In genomic region chr10:102812213-102812876, GRCh38 we compare ENCODE assay signal across 11 cellular contexts. TPM values are rescaled to one million over a fixed set of nuclear protein-coding genes. Genes with fewer than 3 reads are reported as not detected.
A peak's percentile ranks its signal among the peaks of the same experiment; 100 is the strongest.
DNase-seq lines count a peak whose midpoint lies in the region; ATAC-seq and TF ChIP-seq lines count a peak whose summit lies in the region.
"Had no signal": no experiment of that assay in that cellular context is flagged by ENCODE, and none has a peak within 500 bp of the region (broad histone marks: within the 10 kb centered on the region; RNA-seq: fewer than 3 reads in every experiment).

No MANE protein-coding gene starts in this region.

- DNase-seq in activated CD4-positive, alpha-beta memory T cell treated with anti-CD3 and anti-CD28 coated beads, Interleukin-2, amount 10 ng/mL, durations not matched to agents 7 days and 5 days, result peak; percentile 54
- DNase-seq in activated CD4-positive, alpha-beta memory T cell treated with anti-CD3 and anti-CD28 coated beads for 36 hours, result no peak
- DNase-seq in coronary artery (ENCODE audit: low spot score) (no peak), osteoblast (ENCODE audit: insufficient read length, low spot score, missing footprints) (no peak), NCI-H1092 treated with DMSO at 0.1 percent for 48 hours (lab: John Stamatoyannopoulos, UW) (no peak)
- no peak for DNase-seq in stimulated activated naive B cell treated with anti-CD40 and anti-IgM and Interleukin-4, amounts not matched to agents 10 μg/mL and 1 μg/mL and 100 μg/mL, for 72 hours

- H3K27ac Mint-ChIP-seq in activated CD4-positive, alpha-beta memory T cell treated with anti-CD3 and anti-CD28 coated beads, Interleukin-2, amount 10 ng/mL, durations not matched to agents 7 days and 5 days, result peak overlapping the region; percentile 80
- H3K27ac Mint-ChIP-seq in activated CD4-positive, alpha-beta memory T cell treated with anti-CD3 and anti-CD28 coated beads for 36 hours, result no peak overlapping the region
- H3K27ac Mint-ChIP-seq in stimulated activated naive B cell treated with anti-CD40 and anti-IgM and Interleukin-4, amounts not matched to agents 10 μg/mL and 1 μg/mL and 100 μg/mL, for 72 hours, result peak overlapping the region; percentile 92

- H3K4me3 ChIP-seq in OCI-LY1 (ENCODE audit: low read depth, low read length, poor library complexity, severe bottlenecking), result no peak overlapping the region
- no peak overlapping the region for H3K4me3 ChIP-seq in coronary artery
- no peak overlapping the region for H3K4me3 ChIP-seq in osteoblast (ENCODE audit: insufficient read depth, low read length)
- H3K4me3 ChIP-seq: A549 had no signal

- H4K20me1 ChIP-seq in OCI-LY1 (ENCODE audit: insufficient read depth, low read length) (no peaks in the 10 kb centered on the region), osteoblast (ENCODE audit: insufficient read depth, low read length) (peaks cover 7% of the 10 kb centered on the region)

- H3K27ac ChIP-seq in OCI-LY1 (ENCODE audit: low read depth, low read length, poor library complexity, severe bottlenecking) (peak overlapping the region; percentile 72), coronary artery (peak overlapping the region; percentile 95 to 97), osteoblast (ENCODE audit: low read depth, low read length) (no peak overlapping the region)
- H3K27ac ChIP-seq: A549 had no signal

- H3K4me2 ChIP-seq in OCI-LY1 (ENCODE audit: low read length) (peak overlapping the region; percentile 17; the same call in 1 of the 2 replicates), osteoblast (ENCODE audit: insufficient read depth, low read length) (no peak overlapping the region)
- H3K4me2 ChIP-seq: A549 had no signal

- no peaks in the 10 kb centered on the region; the same call in 1 of the 2 replicates for H3F3A ChIP-seq in OCI-LY1 (ENCODE audit: insufficient read depth, low read length)

- H3K36me3 ChIP-seq in OCI-LY1 (ENCODE audit: insufficient read depth, low read length) (peaks cover 19% of the 10 kb centered on the region), osteoblast (ENCODE audit: insufficient read depth, low read length) (peaks cover 46% of the 10 kb centered on the region)

- no peaks in the 10 kb centered on the region for H3K9me3 Mint-ChIP-seq in activated CD4-positive, alpha-beta memory T cell treated with anti-CD3 and anti-CD28 coated beads, Interleukin-2, amount 10 ng/mL, durations not matched to agents 7 days and 5 days
- H3K9me3 Mint-ChIP-seq in activated CD4-positive, alpha-beta memory T cell treated with anti-CD3 and anti-CD28 coated beads for 36 hours, result no peaks in the 10 kb centered on the region
- H3K9me3 Mint-ChIP-seq in stimulated activated naive B cell treated with anti-CD40 and anti-IgM and Interleukin-4, amounts not matched to agents 10 μg/mL and 1 μg/mL and 100 μg/mL, for 72 hours, result no peaks in the 10 kb centered on the region
- H3K9me3 Mint-ChIP-seq: activated naive CD4-positive, alpha-beta T cell treated with anti-CD3 and anti-CD28 coated beads, Interleukin-2, amount 50 U/mL, for 24 hours had no signal

- intact Hi-C loops in activated CD4-positive, alpha-beta memory T cell treated with anti-CD3 and anti-CD28 coated beads for 36 hours (cut with micrococcal nuclease), result no loop called here

- H3K4me1 Mint-ChIP-seq in activated CD4-positive, alpha-beta memory T cell treated with anti-CD3 and anti-CD28 coated beads, Interleukin-2, amount 10 ng/mL, durations not matched to agents 7 days and 5 days, result peaks cover 24% of the 10 kb centered on the region
- H3K4me1 Mint-ChIP-seq in activated CD4-positive, alpha-beta memory T cell treated with anti-CD3 and anti-CD28 coated beads for 36 hours (ENCODE audit: low read depth), result no peaks in the 10 kb centered on the region
- H3K4me1 Mint-ChIP-seq in stimulated activated naive B cell treated with anti-CD40 and anti-IgM and Interleukin-4, amounts not matched to agents 10 μg/mL and 1 μg/mL and 100 μg/mL, for 72 hours, result peaks cover 14 to 64% of the 10 kb centered on the region in 2 donors

- CTCF ChIA-PET in activated CD4-positive, alpha-beta memory T cell treated with anti-CD3 and anti-CD28 coated beads, Interleukin-2, amount 10 ng/mL, durations not matched to agents 7 days and 5 days (lab: Charles Lee), result interaction anchor here (0.5 to 1.2 kb wide), 2 partner anchors 23 to 28 kb away, joined by 3 to 4 read pairs; no protein-coding TSS in a partner anchor
- CTCF ChIA-PET in activated CD4-positive, alpha-beta memory T cell treated with anti-CD3 and anti-CD28 coated beads for 36 hours (lab: Charles Lee), result no interaction called here

- H3K9ac ChIP-seq in OCI-LY1 (ENCODE audit: low read length), result peak overlapping the region; percentile 34; the same call in 1 of the 2 replicates

- H3K9me2 ChIP-seq in OCI-LY1 (ENCODE audit: low read depth, low read length), result no peaks in the 10 kb centered on the region

- H3K79me2 ChIP-seq in OCI-LY1 (ENCODE audit: insufficient read depth, low read length), result no peaks in the 10 kb centered on the region
- peaks cover 12% of the 10 kb centered on the region for H3K79me2 ChIP-seq in osteoblast (ENCODE audit: insufficient read depth, low read length)

- ATAC-seq in stimulated activated naive B cell treated with anti-CD40 and anti-IgM and Interleukin-4, amounts not matched to agents 10 μg/mL and 1 μg/mL and 100 μg/mL, for 72 hours (replicated peaks), result peak; percentile 70 to 87
- ATAC-seq in HG03139 (IDR thresholded peaks at IDR 0.05; ENCODE audit: unreplicated experiment), result no peak
- ATAC-seq: A549 had no signal

- TF ChIP-seq CTCF in OCI-LY1 (IDR thresholded peaks at IDR 0.05; ENCODE audit: low read length) (no peak), coronary artery (IDR thresholded peaks at IDR 0.05) (no peak), osteoblast (IDR thresholded peaks at IDR 0.05; ENCODE audit: extremely low read depth, low read depth, low read length) (no peak)

- POLR2A ChIA-PET in activated CD4-positive, alpha-beta memory T cell treated with anti-CD3 and anti-CD28 coated beads, Interleukin-2, amount 10 ng/mL, durations not matched to agents 7 days and 5 days (lab: Charles Lee), result interaction anchor here (1.0 to 1.6 kb wide), 2 partner anchors 19 to 69 kb away, joined by 3 to 4 read pairs; partner anchors contain the start of gene WBP1L
- POLR2A ChIA-PET in activated CD4-positive, alpha-beta memory T cell treated with anti-CD3 and anti-CD28 coated beads for 36 hours (lab: Charles Lee), result no interaction called here

- peaks cover 35% of the 10 kb centered on the region for H3K36me3 Mint-ChIP-seq in activated CD4-positive, alpha-beta memory T cell treated with anti-CD3 and anti-CD28 coated beads, Interleukin-2, amount 10 ng/mL, durations not matched to agents 7 days and 5 days (ENCODE audit: low read depth)
- H3K36me3 Mint-ChIP-seq in activated CD4-positive, alpha-beta memory T cell treated with anti-CD3 and anti-CD28 coated beads for 36 hours, result peaks cover 12% of the 10 kb centered on the region
- peaks cover 34 to 54% of the 10 kb centered on the region in 2 donors for H3K36me3 Mint-ChIP-seq in stimulated activated naive B cell treated with anti-CD40 and anti-IgM and Interleukin-4, amounts not matched to agents 10 μg/mL and 1 μg/mL and 100 μg/mL, for 72 hours

- H3K27me3 ChIP-seq in OCI-LY1 (ENCODE audit: insufficient read depth, low read length) (no peaks in the 10 kb centered on the region), osteoblast (ENCODE audit: insufficient read depth, low read length) (no peaks in the 10 kb centered on the region)

- no peak overlapping the region for H2AFZ ChIP-seq in OCI-LY1 (ENCODE audit: low read length)
- H2AFZ ChIP-seq in osteoblast (ENCODE audit: low read length), result no peak overlapping the region

- no peaks in the 10 kb centered on the region for H3K9me3 ChIP-seq in OCI-LY1 (ENCODE audit: low read length)
- no peaks in the 10 kb centered on the region for H3K9me3 ChIP-seq in osteoblast (ENCODE audit: low read depth, low read length)
- H3K9me3 ChIP-seq: A549 had no signal

- H3K4me3 Mint-ChIP-seq in activated CD4-positive, alpha-beta memory T cell treated with anti-CD3 and anti-CD28 coated beads, Interleukin-2, amount 10 ng/mL, durations not matched to agents 7 days and 5 days, result no peak overlapping the region
- no peak overlapping the region for H3K4me3 Mint-ChIP-seq in activated CD4-positive, alpha-beta memory T cell treated with anti-CD3 and anti-CD28 coated beads for 36 hours
- H3K4me3 Mint-ChIP-seq in stimulated activated naive B cell treated with anti-CD40 and anti-IgM and Interleukin-4, amounts not matched to agents 10 μg/mL and 1 μg/mL and 100 μg/mL, for 72 hours, result peak overlapping the region in 1 of 2 donors; percentile 41
- H3K4me3 Mint-ChIP-seq: activated naive CD4-positive, alpha-beta T cell treated with anti-CD3 and anti-CD28 coated beads, Interleukin-2, amount 50 U/mL, for 24 hours had no signal

- peaks cover 20% of the 10 kb centered on the region for H3K4me1 ChIP-seq in OCI-LY1 (ENCODE audit: insufficient read depth, low read length, severe bottlenecking)
- H3K4me1 ChIP-seq in osteoblast (ENCODE audit: insufficient read depth, low read length), result peaks cover 31% of the 10 kb centered on the region
- H3K4me1 ChIP-seq: A549 had no signal

- no peaks in the 10 kb centered on the region for H3K27me3 Mint-ChIP-seq in activated CD4-positive, alpha-beta memory T cell treated with anti-CD3 and anti-CD28 coated beads, Interleukin-2, amount 10 ng/mL, durations not matched to agents 7 days and 5 days
- no peaks in the 10 kb centered on the region for H3K27me3 Mint-ChIP-seq in activated CD4-positive, alpha-beta memory T cell treated with anti-CD3 and anti-CD28 coated beads for 36 hours
- no peaks in the 10 kb centered on the region for H3K27me3 Mint-ChIP-seq in stimulated activated naive B cell treated with anti-CD40 and anti-IgM and Interleukin-4, amounts not matched to agents 10 μg/mL and 1 μg/mL and 100 μg/mL, for 72 hours
- H3K27me3 Mint-ChIP-seq: activated naive CD4-positive, alpha-beta T cell treated with anti-CD3 and anti-CD28 coated beads, Interleukin-2, amount 50 U/mL, for 24 hours had no signal

RNA-seq across cellular contexts. Expression of gene CYP17A1, which starts 24.9 kb away (rescaled TPM):
- not detected for total RNA-seq in activated CD4-positive, alpha-beta memory T cell treated with anti-CD3 and anti-CD28 coated beads, Interleukin-2, amount 10 ng/mL, durations not matched to agents 7 days and 5 days
- total RNA-seq in activated CD4-positive, alpha-beta memory T cell treated with anti-CD3 and anti-CD28 coated beads for 36 hours, result not detected
- total RNA-seq in osteoblast, result under 0.01 TPM in 1 of 2 replicates, not detected in the other
- total RNA-seq: T-helper 1 cell treated with Interleukin-12 subunit alpha and Interleukin-12 subunit beta and Interleukin-4 antibody, amounts not matched to agents 30 ng/mL and 1 ng/mL, for 36 hours had no signal

RNA-seq across cellular contexts. Expression of gene BORCS7, which starts 41.7 kb away (rescaled TPM):
- total RNA-seq in activated CD4-positive, alpha-beta memory T cell treated with anti-CD3 and anti-CD28 coated beads, Interleukin-2, amount 10 ng/mL, durations not matched to agents 7 days and 5 days, result 10 to 100 TPM; 10.0 to 11.9 TPM
- 1 to 10 TPM; 5.0 to 5.9 TPM for total RNA-seq in activated CD4-positive, alpha-beta memory T cell treated with anti-CD3 and anti-CD28 coated beads for 36 hours
- 29.3 and 34.5 TPM in 2 replicates for total RNA-seq in osteoblast

RNA-seq across cellular contexts. Expression of gene AS3MT, which starts 56.9 kb away (rescaled TPM):
- total RNA-seq in activated CD4-positive, alpha-beta memory T cell treated with anti-CD3 and anti-CD28 coated beads, Interleukin-2, amount 10 ng/mL, durations not matched to agents 7 days and 5 days, result under 1 TPM; 0.15 to 0.65 TPM
- under 1 TPM; 0.59 to 0.85 TPM for total RNA-seq in activated CD4-positive, alpha-beta memory T cell treated with anti-CD3 and anti-CD28 coated beads for 36 hours
- total RNA-seq in osteoblast, result 6.2 and 8.0 TPM in 2 replicates
- total RNA-seq: T-helper 1 cell treated with Interleukin-12 subunit alpha and Interleukin-12 subunit beta and Interleukin-4 antibody, amounts not matched to agents 30 ng/mL and 1 ng/mL, for 36 hours had no signal
